ENCODE assay signal across 15 cellular contexts in genomic region chr2:239300871-239301742, GRCh38.
A peak's percentile ranks its signal among the peaks of the same experiment; 100 is the strongest.
DNase-seq lines count a peak whose midpoint lies in the region; ATAC-seq and TF ChIP-seq lines count a peak whose summit lies in the region.
"Had no signal": no experiment of that assay in that cellular context is flagged by ENCODE, and none has a peak within 500 bp of the region (broad histone marks: within the 10 kb centered on the region; RNA-seq: fewer than 3 reads in every experiment).

No MANE protein-coding gene starts in this region.

- H3K27ac Mint-ChIP-seq in IgD-negative memory B cell: peak overlapping the region in 2 of 3 donors; percentile 14 to 60
- peak overlapping the region; percentile 64 for H3K27ac Mint-ChIP-seq in glutamatergic neuron (ENCODE audit: unreplicated experiment)

- no peaks in the 10 kb centered on the region for H3K27me3 ChIP-seq in BE2C

- H3K4me3 Mint-ChIP-seq in IgD-negative memory B cell: peak overlapping the region in 1 of 4 donors; percentile 1
- H3K4me3 Mint-ChIP-seq in glutamatergic neuron (ENCODE audit: unreplicated experiment): peak overlapping the region; percentile 57

- peaks cover 19% of the 10 kb centered on the region for H3K4me1 ChIP-seq in BE2C

- no peaks in the 10 kb centered on the region for H3K9me3 ChIP-seq in BE2C

- DNase-seq in BE2C: peak; percentile 5
- no peak for DNase-seq in glutamatergic neuron
- DNase-seq in posterior cingulate gyrus: peak in 6 of 10 donors; percentile 3 to 82 (median 44)
- DNase-seq in HCEC 1CT: no peak
- DNase-seq: activated CD8-positive, alpha-beta memory T cell treated with anti-CD3 and anti-CD28 coated beads, Interleukin-2, amount 50 U/mL, for 48 hours; amygdala; foreskin fibroblast; GM23248; islet precursor cell; NCI-H2107; NK-92 treated with Interleukin-12 subunit alpha and Interleukin-12 subunit beta, amount 100 ng/mL, for 24 hours had no signal

- TF ChIP-seq CTCF in BE2C (IDR thresholded peaks at IDR 0.05; ENCODE audit: low read depth, low read length) (no peak), glutamatergic neuron (IDR thresholded peaks at IDR 0.05; ENCODE audit: partially characterized antibody, unreplicated experiment) (no peak)

- H3K36me3 ChIP-seq in BE2C: no peaks in the 10 kb centered on the region

- intact Hi-C loops in posterior cingulate gyrus (cut with DNase I): no loop called here

- H3K9me3 Mint-ChIP-seq in IgD-negative memory B cell: no peaks in the 10 kb centered on the region
- H3K9me3 Mint-ChIP-seq in glutamatergic neuron (ENCODE audit: unreplicated experiment): peaks cover 26% of the 10 kb centered on the region

- peaks cover 2% of the 10 kb centered on the region for H3K36me3 Mint-ChIP-seq in IgD-negative memory B cell
- H3K36me3 Mint-ChIP-seq in glutamatergic neuron (ENCODE audit: unreplicated experiment): no peaks in the 10 kb centered on the region

- ATAC-seq in HG03175 (IDR thresholded peaks at IDR 0.05; ENCODE audit: unreplicated experiment) (no peak), HG03196 (IDR thresholded peaks at IDR 0.05; ENCODE audit: unreplicated experiment) (no peak), GM19452 (IDR thresholded peaks at IDR 0.05; ENCODE audit: unreplicated experiment) (no peak)

- H3K4me1 Mint-ChIP-seq in IgD-negative memory B cell: peaks cover 27 to 43% (median 40%) of the 10 kb centered on the region in 3 donors
- H3K4me1 Mint-ChIP-seq in glutamatergic neuron (ENCODE audit: low read depth, unreplicated experiment): peaks cover 61% of the 10 kb centered on the region

- H3K4me3 ChIP-seq in BE2C (ENCODE audit: low read depth, low read length): no peak overlapping the region
- H3K4me3 ChIP-seq: GM23248 had no signal

- H3K27me3 Mint-ChIP-seq in IgD-negative memory B cell (peaks cover 3% of the 10 kb centered on the region), glutamatergic neuron (ENCODE audit: unreplicated experiment) (peaks cover 7% of the 10 kb centered on the region)

Comparison
In these comparisons a context has a peak if more than half of its experiments do, and no peak if none do; other contexts are left out.
1. DNase-seq: peak in BE2C (single experiment) and posterior cingulate gyrus (6 of 10); none in glutamatergic neuron (single experiment) and HCEC 1CT (single experiment).